ENCODE assay signal across 13 cellular contexts in the genomic region with DNA sequence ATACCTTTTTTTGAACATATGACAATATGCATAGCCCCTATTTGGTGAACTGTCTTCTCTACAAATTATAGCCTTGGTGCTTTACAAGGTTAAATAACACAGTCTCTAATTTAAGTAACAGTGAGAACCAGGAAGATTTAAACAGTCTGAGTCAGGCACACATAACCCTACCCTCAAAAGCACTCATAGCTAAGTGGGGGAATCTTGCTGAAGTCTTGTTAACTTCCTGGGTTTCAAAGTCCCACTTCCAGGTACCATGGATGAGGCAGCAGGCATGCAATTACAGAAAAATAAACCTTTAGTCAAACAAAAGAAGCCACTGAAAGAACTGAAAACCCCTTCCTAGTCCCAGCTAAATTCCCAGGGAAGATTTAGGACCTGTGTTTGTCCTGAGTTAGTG.
DNase-seq lines count a peak whose midpoint lies in the region; ATAC-seq and TF ChIP-seq lines count a peak whose summit lies in the region.
"Had no signal": no experiment of that assay in that cellular context is flagged by ENCODE, and none has a peak within 500 bp of the region (broad histone marks: within the 10 kb centered on the region; RNA-seq: fewer than 3 reads in every experiment).

No MANE protein-coding gene starts in this region.

- H3K27me3 ChIP-seq in upper lobe of right lung: no peaks in the 10 kb centered on the region

- peaks cover 35% of the 10 kb centered on the region for H3K4me1 ChIP-seq in upper lobe of right lung

- no peaks in the 10 kb centered on the region for H3K9me3 ChIP-seq in SK-N-MC (ENCODE audit: low read depth, low read length)
- no peaks in the 10 kb centered on the region for H3K9me3 ChIP-seq in upper lobe of right lung

- H3K36me3 Mint-ChIP-seq in nephron progenitor cell (ENCODE audit: low read depth): peaks cover 23% of the 10 kb centered on the region
- H3K36me3 Mint-ChIP-seq: IgD-negative memory B cell had no signal

- H3K36me3 ChIP-seq in SK-N-MC (ENCODE audit: insufficient read depth, low read length) (no peaks in the 10 kb centered on the region), upper lobe of right lung (no peaks in the 10 kb centered on the region)

- H3K4me1 Mint-ChIP-seq in nephron progenitor cell: peaks cover 74% of the 10 kb centered on the region
- H3K4me1 Mint-ChIP-seq: IgD-negative memory B cell had no signal

- ATAC-seq in upper lobe of right lung (peak; percentile 53), HG03108 (IDR thresholded peaks at IDR 0.05; ENCODE audit: unreplicated experiment) (no peak), HG02623 (IDR thresholded peaks at IDR 0.05; ENCODE audit: unreplicated experiment) (no peak)
- ATAC-seq: stimulated activated naive CD8-positive, alpha-beta T cell treated with anti-CD3 and anti-CD28 coated beads, Interleukin-15, Interleukin-2, amounts not matched to agents 100 U/mL and 50 U/mL, for 24 hours had no signal

- H3K4me3 Mint-ChIP-seq in nephron progenitor cell: no peak overlapping the region
- H3K4me3 Mint-ChIP-seq: IgD-negative memory B cell had no signal

- peak overlapping the region; percentile 97 for H3K27ac Mint-ChIP-seq in nephron progenitor cell
- H3K27ac Mint-ChIP-seq: IgD-negative memory B cell had no signal

- H3K9me3 Mint-ChIP-seq in nephron progenitor cell: no peaks in the 10 kb centered on the region
- H3K9me3 Mint-ChIP-seq: IgD-negative memory B cell had no signal

- intact Hi-C loops in upper lobe of right lung (cut with DNase I): no loop called here

- peak overlapping the region; percentile 6 for H3K9ac ChIP-seq in SK-N-MC (ENCODE audit: insufficient read length)

- H3K4me3 ChIP-seq in SK-N-MC (no peak overlapping the region), upper lobe of right lung (no peak overlapping the region)

- peaks cover 6% of the 10 kb centered on the region for H3K27me3 Mint-ChIP-seq in nephron progenitor cell (ENCODE audit: low read depth, poor library complexity)

- DNase-seq in SK-N-MC (ENCODE audit: low read depth, low spot score) (no peak), epithelial cell of prostate (ENCODE audit: low read depth, low spot score) (no peak), nephron progenitor cell (no peak), upper lobe of right lung (no peak), AG20443 (ENCODE audit: low spot score) (no peak)
- DNase-seq: activated CD4-positive, alpha-beta T cell treated with anti-CD3 and anti-CD28 coated beads for 4 hours; activated effector memory CD4-positive, alpha-beta T cell treated with anti-CD3 and anti-CD28 coated beads, Interleukin-2, amount 50 U/mL, for 16 hours; DMS153; NCI-H2171 treated with DMSO at 0.1 percent for 48 hours; stimulated activated naive CD8-positive, alpha-beta T cell treated with anti-CD3 and anti-CD28 coated beads, Interleukin-15, Interleukin-2, amounts not matched to agents 100 U/mL and 50 U/mL, for 24 hours had no signal

- no peak for TF ChIP-seq CTCF in nephron progenitor cell (IDR thresholded peaks at IDR 0.05)
- no peak for TF ChIP-seq CTCF in upper lobe of right lung (IDR thresholded peaks at IDR 0.05)

- H3K27ac ChIP-seq in SK-N-MC (peak overlapping the region; percentile 53), epithelial cell of prostate (peak overlapping the region; percentile 88), upper lobe of right lung (peak overlapping the region; percentile 51)
